In genomic region chr5:43771611-43772031, GRCh38 we compare ENCODE assay signal across 28 cellular contexts.
DNase-seq lines count a peak whose midpoint lies in the region; ATAC-seq and TF ChIP-seq lines count a peak whose summit lies in the region.
"Had no signal": no experiment of that assay in that cellular context is flagged by ENCODE, and none has a peak within 500 bp of the region (broad histone marks: within the 10 kb centered on the region; RNA-seq: fewer than 3 reads in every experiment).

No MANE protein-coding gene starts in this region.

- no peak for TF ChIP-seq CTCF in Calu3 (IDR thresholded peaks at IDR 0.05; ENCODE audit: unreplicated experiment)
- TF ChIP-seq CTCF in RWPE1 (conservative IDR thresholded peaks at IDR 0.05; ENCODE audit: low read depth), result no peak
- TF ChIP-seq CTCF in OCI-LY7 (conservative IDR thresholded peaks at IDR 0.05; ENCODE audit: low read length), result no peak

- peaks cover 5% of the 10 kb centered on the region for H3K9me3 Mint-ChIP-seq in Calu3 (ENCODE audit: low read depth, unreplicated experiment)
- H3K9me3 Mint-ChIP-seq: activated T-cell treated with anti-CD3 and anti-CD28 coated beads, Interleukin-2, amount 50 U/mL, for 24 hours; central memory CD8-positive, alpha-beta T cell; GM23338 had no signal

- no peaks in the 10 kb centered on the region for H3K79me2 ChIP-seq in OCI-LY7 (ENCODE audit: insufficient read depth, low read depth, low read length)

- no peaks in the 10 kb centered on the region for H3K27me3 Mint-ChIP-seq in Calu3 (ENCODE audit: unreplicated experiment)
- H3K27me3 Mint-ChIP-seq: B cell, progenitor cell of endocrine pancreas had no signal

- CTCF ChIA-PET in Calu3 (lab: Charles Lee), result no interaction called here
- CTCF ChIA-PET in RWPE1 (lab: Yijun Ruan, JAX), result no interaction called here
- CTCF ChIA-PET in OCI-LY7 (lab: Charles Lee; ENCODE audit: unreplicated experiment), result no interaction called here

- no peaks in the 10 kb centered on the region for H3K9me2 ChIP-seq in OCI-LY7 (ENCODE audit: insufficient read depth, low read length)

- no peak overlapping the region for H2AFZ ChIP-seq in OCI-LY7 (ENCODE audit: low read length)
- H2AFZ ChIP-seq: GM23338, neural progenitor cell had no signal

- H3K9me3 ChIP-seq in OCI-LY7 (ENCODE audit: low read length), result no peaks in the 10 kb centered on the region
- H3K9me3 ChIP-seq: ascending aorta had no signal

- peak overlapping the region; percentile 100 for H3K27ac Mint-ChIP-seq in Calu3 (ENCODE audit: unreplicated experiment)
- H3K27ac Mint-ChIP-seq: activated T-cell treated with anti-CD3 and anti-CD28 coated beads, Interleukin-2, amount 50 U/mL, for 24 hours; B cell; neural progenitor cell; progenitor cell of endocrine pancreas had no signal

- no peak overlapping the region for H3K4me3 Mint-ChIP-seq in Calu3 (ENCODE audit: low read depth, unreplicated experiment)
- H3K4me3 Mint-ChIP-seq: activated T-cell treated with anti-CD3 and anti-CD28 coated beads, Interleukin-2, amount 50 U/mL, for 24 hours; B cell; CD8-positive, alpha-beta memory T cell; central memory CD8-positive, alpha-beta T cell; GM23338; neural progenitor cell had no signal

- POLR2A ChIA-PET in RWPE1 (lab: Yijun Ruan, JAX; ENCODE audit: low non-redundant PET) (no interaction called here), OCI-LY7 (lab: Charles Lee) (no interaction called here)

- no peak overlapping the region for H3K4me2 ChIP-seq in OCI-LY7 (ENCODE audit: low read length)
- H3K4me2 ChIP-seq: KMS-11, neural progenitor cell had no signal

- H3K36me3 Mint-ChIP-seq in Calu3 (ENCODE audit: insufficient read depth, unreplicated experiment), result peaks cover 16% of the 10 kb centered on the region
- H3K36me3 Mint-ChIP-seq: CD8-positive, alpha-beta memory T cell; neural progenitor cell had no signal

- DNase-seq in NCI-H446 treated with DMSO at 0.1 percent for 48 hours (lab: John Stamatoyannopoulos, UW) (peak; percentile 17), NCI-H446 (lab: John Stamatoyannopoulos, UW) (no peak), Calu3 (no peak), RWPE1 (ENCODE audit: low spot score) (peak; percentile 49), DMS 273 treated with DMSO at 0.1 percent for 48 hours (lab: John Stamatoyannopoulos, UW) (no peak), OCI-LY7 (ENCODE audit: low spot score) (no peak)
- DNase-seq: 8988T; activated CD4-positive, CD25-positive, alpha-beta regulatory T cell treated with anti-CD3 and anti-CD28 coated beads, Interleukin-2, amount 50 U/mL, for 72 hours; activated CD8-positive, alpha-beta memory T cell treated with anti-CD3 and anti-CD28 coated beads for 24 hours; activated naive CD4-positive, alpha-beta T cell treated with anti-CD3 and anti-CD28 coated beads, Interleukin-2, amount 50 U/mL, for 16 hours; activated T-cell treated with anti-CD3 and anti-CD28 coated beads, Interleukin-2, amount 50 U/mL, for 24 hours; CD8-positive, alpha-beta memory T cell; dermis blood vessel endothelial cell; GDM1; islet precursor cell; NCI-H1436; NCI-H2171; NCI-H526 had no signal

- H4K20me1 ChIP-seq in OCI-LY7 (ENCODE audit: insufficient read depth, low read length), result no peaks in the 10 kb centered on the region

- H3K36me3 ChIP-seq in OCI-LY7 (ENCODE audit: insufficient read depth, low read length), result no peaks in the 10 kb centered on the region
- H3K36me3 ChIP-seq: ascending aorta, neural progenitor cell had no signal

- no TSS peak for BruUV-seq in Calu3 (replicated peaks; lab: Mats Ljungman, UMichigan)
- BruUV-seq in OCI-LY7 (replicated peaks; lab: Mats Ljungman, UMichigan), result no TSS peak

- no peaks in the 10 kb centered on the region for H3K4me1 ChIP-seq in OCI-LY7 (ENCODE audit: insufficient read depth, low read length, poor library complexity, severe bottlenecking)
- H3K4me1 ChIP-seq: ascending aorta, neural progenitor cell had no signal

- peaks cover 26% of the 10 kb centered on the region for H3K4me1 Mint-ChIP-seq in Calu3 (ENCODE audit: low read depth, unreplicated experiment)
- H3K4me1 Mint-ChIP-seq: B cell; CD8-positive, alpha-beta memory T cell; central memory CD8-positive, alpha-beta T cell had no signal

- no peak overlapping the region for H3K4me3 ChIP-seq in OCI-LY7 (ENCODE audit: low read depth, low read length, poor library complexity, severe bottlenecking)
- H3K4me3 ChIP-seq: ascending aorta, GM23338, neural progenitor cell had no signal

- intact Hi-C loops in Calu3 (cut with micrococcal nuclease; ENCODE audit: unreplicated experiment) (no loop called here), OCI-LY7 (cut with micrococcal nuclease; ENCODE audit: unreplicated experiment) (no loop called here)

- no peak overlapping the region for H3K27ac ChIP-seq in RWPE1
- H3K27ac ChIP-seq in OCI-LY7 (ENCODE audit: low read depth, low read length, poor library complexity, severe bottlenecking), result no peak overlapping the region
- H3K27ac ChIP-seq: ascending aorta, KMS-11, neural progenitor cell had no signal

- ATAC-seq in esophagus mucosa (peak; percentile 80), HG03521 (IDR thresholded peaks at IDR 0.05; ENCODE audit: unreplicated experiment) (no peak)
- ATAC-seq: GM23338, Right ventricle myocardium inferior had no signal

Comparison
In these comparisons a context has a peak if more than half of its experiments do, and no peak if none do; other contexts are left out.
1. DNase-seq: peak in NCI-H446 treated with DMSO at 0.1 percent for 48 hours (single experiment) and RWPE1 (single experiment); none in NCI-H446 (0 of 2), Calu3 (single experiment), DMS 273 treated with DMSO at 0.1 percent for 48 hours (single experiment) and OCI-LY7 (single experiment).